ENCODE assay signal across 9 cellular contexts in the genomic region with DNA sequence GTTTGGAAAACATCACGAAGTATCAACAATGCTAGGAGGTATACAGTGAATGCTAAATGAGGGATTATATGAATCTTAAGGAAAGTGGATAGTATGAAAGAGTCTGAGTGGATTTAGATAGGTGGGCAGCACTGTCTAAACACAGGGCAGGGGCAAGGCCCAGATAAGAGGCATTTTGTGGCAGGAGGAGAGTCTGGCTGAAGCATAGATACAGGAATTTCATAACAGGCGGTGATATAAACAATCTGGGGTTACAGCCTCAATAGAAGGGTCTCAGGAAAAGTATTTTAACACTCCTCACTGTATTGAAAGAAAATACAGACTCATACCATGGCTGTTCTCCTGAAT.
A peak's percentile ranks its signal among the peaks of the same experiment; 100 is the strongest.
DNase-seq lines count a peak whose midpoint lies in the region; ATAC-seq and TF ChIP-seq lines count a peak whose summit lies in the region.
"Had no signal": no experiment of that assay in that cellular context is flagged by ENCODE, and none has a peak within 500 bp of the region (broad histone marks: within the 10 kb centered on the region; RNA-seq: fewer than 3 reads in every experiment).

No MANE protein-coding gene starts in this region.

- peaks cover 0 to 15% of the 10 kb centered on the region in 2 donors for H3K36me3 ChIP-seq in gastroesophageal sphincter
- H3K36me3 ChIP-seq in vagina = peaks cover 0 to 6% of the 10 kb centered on the region in 2 donors

- no peak for TF ChIP-seq CTCF in gastroesophageal sphincter (IDR thresholded peaks at IDR 0.05)
- TF ChIP-seq CTCF in omental fat pad (IDR thresholded peaks at IDR 0.05) = no peak
- TF ChIP-seq CTCF in vagina (IDR thresholded peaks at IDR 0.05) = no peak

- H3K4me1 ChIP-seq in gastroesophageal sphincter = peaks cover 26 to 65% (median 34%) of the 10 kb centered on the region in 3 donors
- H3K4me1 ChIP-seq in vagina = peaks cover 56% of the 10 kb centered on the region

- H3K27ac ChIP-seq in gastroesophageal sphincter = peak overlapping the region; percentile 90 to 99 (median 91)
- H3K27ac ChIP-seq in vagina = peak overlapping the region; percentile 83

- intact Hi-C loops in Right ventricle myocardium inferior (cut with DNase I) = loop anchor here (5.0 kb wide), 2 partner anchors 94 to 164 kb away; a partner anchor contains a TSS
- intact Hi-C loops in cardiac septum (cut with DNase I) = loop anchor here (5.0 kb wide), 2 partner anchors 94 to 139 kb away; a partner anchor contains a TSS
- intact Hi-C loops in vagina (cut with DNase I) = loop anchor here (5.0 kb wide), 1 partner anchor 164 kb away; no protein-coding TSS in a partner anchor

- TF ChIP-seq EP300 in gastroesophageal sphincter (IDR thresholded peaks at IDR 0.05) = no peak

- H3K4me3 ChIP-seq in gastroesophageal sphincter (no peak overlapping the region), vagina (no peak overlapping the region)

- H3K27me3 ChIP-seq in gastroesophageal sphincter (no peaks in the 10 kb centered on the region), vagina (no peaks in the 10 kb centered on the region)

- H3K9me3 ChIP-seq in gastroesophageal sphincter = no peaks in the 10 kb centered on the region
- no peaks in the 10 kb centered on the region for H3K9me3 ChIP-seq in vagina

- WGBS in gastroesophageal sphincter (ENCODE audit: low coverage in 1 of 2), 2 donors = 51 to 68% methylated on average over 2 of the region's 2 CpGs

- ATAC-seq in Right ventricle myocardium inferior = peak; percentile 28
- peak; percentile 9 for ATAC-seq in gastroesophageal sphincter
- ATAC-seq in omental fat pad (ENCODE audit: low FRiP score) = peak; percentile 23
- ATAC-seq in GM21423 (IDR thresholded peaks at IDR 0.05; ENCODE audit: unreplicated experiment) = no peak

- no peak for DNase-seq in Right ventricle myocardium inferior (ENCODE audit: missing footprints)
- DNase-seq in cardiac septum (ENCODE audit: low spot score) = no peak
- no peak for DNase-seq in omental fat pad (ENCODE audit: low spot score)
- DNase-seq in vagina (ENCODE audit: extremely low spot score in 2 of 2) = no peak
- DNase-seq in NCI-H2107 treated with DMSO at 0.1 percent for 48 hours (lab: John Stamatoyannopoulos, UW; ENCODE audit: unreplicated experiment) = no peak
- DNase-seq in globus pallidus (ENCODE audit: low spot score) = no peak
- DNase-seq: stimulated activated CD4-positive, alpha-beta T cell treated with anti-CD3 and anti-CD28 coated beads, Interleukin-12 subunit alpha, Interleukin-12 subunit beta, amount 100 ng/mL, for 4 hours had no signal

- TF ChIP-seq POLR2A in gastroesophageal sphincter (IDR thresholded peaks at IDR 0.05) = no peak
- TF ChIP-seq POLR2A in vagina (IDR thresholded peaks at IDR 0.05) = no peak
